In genomic region chr7:117875566-117875965, GRCh38 we compare ENCODE assay signal across 14 cellular contexts. TPM values are rescaled to one million over a fixed set of nuclear protein-coding genes. Genes with fewer than 3 reads are reported as not detected.
DNase-seq lines count a peak whose midpoint lies in the region; ATAC-seq and TF ChIP-seq lines count a peak whose summit lies in the region.
"Had no signal": no experiment of that assay in that cellular context is flagged by ENCODE, and none has a peak within 500 bp of the region (broad histone marks: within the 10 kb centered on the region; RNA-seq: fewer than 3 reads in every experiment).

No MANE protein-coding gene starts in this region.

- H3K27me3 ChIP-seq in thyroid gland (no peaks in the 10 kb centered on the region), testis (no peaks in the 10 kb centered on the region)

- H3K4me1 ChIP-seq in thyroid gland (no peaks in the 10 kb centered on the region), testis (no peaks in the 10 kb centered on the region)
- H3K4me1 ChIP-seq: colonic mucosa had no signal

- H3K36me3 Mint-ChIP-seq in T-cell: no peaks in the 10 kb centered on the region

- intact Hi-C loops in thyroid gland (cut with DNase I) (loop anchor here (10.0 kb wide), 1 partner anchor 121 kb away; no protein-coding TSS in a partner anchor), testis (cut with DNase I; ENCODE audit: low total_unique reads) (no loop called here)

- POLR2A ChIA-PET in T-cell (lab: Charles Lee): no interaction called here

- no peak overlapping the region for H3K4me3 Mint-ChIP-seq in T-cell
- H3K4me3 Mint-ChIP-seq: activated T-cell treated with anti-CD3 and anti-CD28 coated beads, Interleukin-2, amount 50 U/mL, for 24 hours; T-helper 17 cell had no signal

- H3K27ac ChIP-seq in thyroid gland (no peak overlapping the region), testis (no peak overlapping the region)
- H3K27ac ChIP-seq: colonic mucosa, neutrophil, upper lobe of left lung had no signal

- no peaks in the 10 kb centered on the region for H3K9me3 Mint-ChIP-seq in T-cell
- H3K9me3 Mint-ChIP-seq: activated T-cell treated with anti-CD3 and anti-CD28 coated beads, Interleukin-2, amount 50 U/mL, for 24 hours had no signal

- H3K4me3 ChIP-seq in fibroblast of the aortic adventitia (ENCODE audit: low read depth, low read length) (no peak overlapping the region), thyroid gland (replicated peaks in 1 of 3) (no peak overlapping the region), testis (no peak overlapping the region)
- H3K4me3 ChIP-seq: colonic mucosa, upper lobe of left lung had no signal

- H3K36me3 ChIP-seq in thyroid gland (no peaks in the 10 kb centered on the region), testis (ENCODE audit: low read depth, missing control alignments) (no peaks in the 10 kb centered on the region)
- H3K36me3 ChIP-seq: colonic mucosa, neutrophil, upper lobe of left lung had no signal

- TF ChIP-seq POLR2A in thyroid gland (IDR thresholded peaks at IDR 0.05): no peak
- TF ChIP-seq POLR2A in testis (IDR thresholded peaks at IDR 0.05): no peak

- H3K4me1 Mint-ChIP-seq in T-cell: peaks cover 0 to 10% (median 7%) of the 10 kb centered on the region in 3 donors

- CTCF ChIA-PET in T-cell (lab: Charles Lee): no interaction called here

- H3K9me3 ChIP-seq in thyroid gland (no peaks in the 10 kb centered on the region), testis (no peaks in the 10 kb centered on the region)
- H3K9me3 ChIP-seq: colonic mucosa, neutrophil, upper lobe of left lung had no signal

- no peak overlapping the region for H3K27ac Mint-ChIP-seq in T-cell
- H3K27ac Mint-ChIP-seq: activated T-cell treated with anti-CD3 and anti-CD28 coated beads, Interleukin-2, amount 50 U/mL, for 24 hours; T-helper 17 cell had no signal

- peaks cover 29 to 42% of the 10 kb centered on the region in 2 donors for H3K27me3 Mint-ChIP-seq in T-cell

- no peak for ATAC-seq in T-cell (replicated peaks in 1 of 4)
- no peak for ATAC-seq in HG03469 (IDR thresholded peaks at IDR 0.05; ENCODE audit: unreplicated experiment)
- ATAC-seq: T-helper 17 cell had no signal

- TF ChIP-seq CTCF in fibroblast of the aortic adventitia (IDR thresholded peaks at IDR 0.05; ENCODE audit: insufficient read depth, low read length) (peak; percentile 13), thyroid gland (IDR thresholded peaks at IDR 0.05) (peak in 4 of 6 experiments; percentile 20 to 51 (median 39)), testis (IDR thresholded peaks at IDR 0.05) (no peak)

- peak; percentile 21 for DNase-seq in NCI-H510A treated with DMSO at 0.1 percent for 48 hours (lab: John Stamatoyannopoulos, UW)
- no peak for DNase-seq in NCI-H510A (lab: John Stamatoyannopoulos, UW)
- peak; percentile 76 for DNase-seq in OCI-M1 (lab: John Stamatoyannopoulos, UW)
- no peak for DNase-seq in fibroblast of the aortic adventitia (ENCODE audit: low read depth)
- peak; percentile 46 to 54 for DNase-seq in thyroid gland
- DNase-seq in testis: no peak
- DNase-seq in T-cell: no peak
- DNase-seq: activated T-cell treated with anti-CD3 and anti-CD28 coated beads, Interleukin-2, amount 50 U/mL, for 24 hours; colonic mucosa; NCI-H1694; T-helper 17 cell; upper lobe of left lung had no signal

RNA-seq across cellular contexts. Expression of gene CTTNBP2, which starts 2.3 kb away (rescaled TPM):
- total RNA-seq in fibroblast of the aortic adventitia (ENCODE audit: low replicate concordance) (3.9 and 11.9 TPM in 2 replicates), thyroid gland (10 to 100 TPM; 13.8 to 19.4 (median 17.6) TPM), testis (1 to 10 TPM; 3.4 to 4.3 TPM), T-cell (under 1 TPM in 3 of 5 donors, not detected in 2; 0.06 to 0.61 (median 0.16) TPM)
- polyA plus RNA-seq in testis (ENCODE audit: insufficient read depth, low read depth, low replicate concordance): 2.7 TPM

Comparison
In these comparisons a context has a peak if more than half of its experiments do, and no peak if none do; other contexts are left out.
1. DNase-seq: peak in NCI-H510A treated with DMSO at 0.1 percent for 48 hours (single experiment), OCI-M1 (single experiment) and thyroid gland (2 of 2); none in NCI-H510A (single experiment), fibroblast of the aortic adventitia (single experiment), testis (single experiment) and T-cell (0 of 34).
2. CTCF ChIP-seq: peak in fibroblast of the aortic adventitia (single experiment) and thyroid gland (4 of 6); none in testis (0 of 3).